ENCODE assay signal across 9 cellular contexts in the genomic region with DNA sequence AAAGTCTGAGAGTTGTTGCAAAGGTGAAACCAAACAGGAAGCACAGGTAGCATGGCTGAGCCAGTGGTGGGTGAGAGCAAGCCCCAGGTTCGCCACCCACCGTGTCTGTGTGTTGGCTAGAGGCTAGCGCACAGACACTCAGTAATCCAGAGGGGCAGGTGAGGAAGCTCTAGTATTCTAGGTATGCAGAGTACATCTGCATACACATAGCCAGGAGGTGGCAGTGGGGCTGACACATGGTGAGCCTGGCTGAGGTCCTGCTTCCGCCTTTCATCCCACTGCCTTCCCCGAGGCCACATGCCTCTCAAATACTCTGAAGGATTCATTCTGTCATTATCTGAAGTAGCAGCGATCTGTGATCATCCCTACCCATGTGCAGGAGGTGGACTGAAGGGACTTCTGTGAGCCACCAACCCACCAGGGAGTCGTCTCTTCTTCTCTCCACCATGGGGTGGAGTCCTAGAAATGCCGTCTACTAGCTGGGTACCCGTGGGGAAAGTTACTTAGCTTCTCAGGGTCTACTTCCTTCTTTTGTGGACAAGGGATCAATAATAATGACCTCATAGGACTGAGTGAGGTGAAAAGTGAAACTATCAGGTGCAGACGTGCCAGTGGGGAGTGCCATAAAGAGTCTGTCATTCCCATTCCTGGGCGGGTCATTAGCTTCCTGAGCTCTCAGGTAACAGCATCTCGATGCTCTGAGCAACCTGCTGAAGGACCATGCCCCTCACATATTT. TPM values are rescaled to one million over a fixed set of nuclear protein-coding genes. Genes with fewer than 3 reads are reported as not detected.
DNase-seq lines count a peak whose midpoint lies in the region; ATAC-seq and TF ChIP-seq lines count a peak whose summit lies in the region.
"Had no signal": no experiment of that assay in that cellular context is flagged by ENCODE, and none has a peak within 500 bp of the region (broad histone marks: within the 10 kb centered on the region; RNA-seq: fewer than 3 reads in every experiment).

No MANE protein-coding gene starts in this region.

- in situ Hi-C loops in GM13976 (cut with MboI; ENCODE audit: low sequenced_read_pairs, unreplicated experiment): no loop called here

- H3K9me3 ChIP-seq in MG63 (no peaks in the 10 kb centered on the region), SJCRH30 (replicated peaks) (no peaks in the 10 kb centered on the region)

- H3K27me3 ChIP-seq in foreskin keratinocyte (no peaks in the 10 kb centered on the region), MG63 (no peaks in the 10 kb centered on the region), SJCRH30 (no peaks in the 10 kb centered on the region)

- DNase-seq in GM13976 (ENCODE audit: low spot score) (peak; percentile 82), foreskin keratinocyte (no peak), MG63 (no peak), HUDEP-2 (lab: John Stamatoyannopoulos, UW; ENCODE audit: unreplicated experiment in 76 of 76) (no peak), NCI-H446 (lab: John Stamatoyannopoulos, UW) (no peak), SJCRH30 (no peak)
- DNase-seq: GM23248 had no signal

- H3K36me3 ChIP-seq in MG63 (no peaks in the 10 kb centered on the region), SJCRH30 (no peaks in the 10 kb centered on the region)

- peak; percentile 55 for ATAC-seq in GM21360 (IDR thresholded peaks at IDR 0.05; ENCODE audit: unreplicated experiment)
- peak; percentile 64 for ATAC-seq in HG03558 (IDR thresholded peaks at IDR 0.05; ENCODE audit: extremely low read depth, unreplicated experiment)
- peak; percentile 15 for ATAC-seq in foreskin keratinocyte

- TF ChIP-seq CTCF in GM13976 (IDR thresholded peaks at IDR 0.05; ENCODE audit: borderline replicate concordance, control extremely low read depth, extremely low read depth, insufficient read depth, missing control alignments) (no peak), foreskin keratinocyte (conservative IDR thresholded peaks at IDR 0.05) (no peak)

- H3K4me1 ChIP-seq in foreskin keratinocyte: no peaks in the 10 kb centered on the region
- no peaks in the 10 kb centered on the region for H3K4me1 ChIP-seq in SJCRH30

- H3K4me3 ChIP-seq in MG63 (no peak overlapping the region), SJCRH30 (no peak overlapping the region)
- H3K4me3 ChIP-seq: GM23248 had no signal

- H3K27ac ChIP-seq in foreskin keratinocyte (no peak overlapping the region), SJCRH30 (no peak overlapping the region)
- H3K27ac ChIP-seq: GM23248 had no signal

RNA-seq across cellular contexts. Expression of gene ICAM2, which starts 36.0 kb away (rescaled TPM):
- 0.14 and 0.48 TPM in 2 replicates for total RNA-seq in foreskin keratinocyte
- 0.46 and 0.54 TPM in 2 replicates for polyA plus RNA-seq in foreskin keratinocyte
- not detected in 2 replicates for total RNA-seq in MG63 (2014; rRNA removed; shearing (Covaris generic); ENCODE audit: low replicate concordance)
- 0.33 and 0.43 TPM in 2 replicates for total RNA-seq in SJCRH30 (2014; rRNA removed; shearing (Covaris generic))

RNA-seq across cellular contexts. Expression of gene PRR29, which starts 58.3 kb away (rescaled TPM):
- 0.03 TPM in 1 of 2 replicates, not detected in the other for total RNA-seq in foreskin keratinocyte
- polyA plus RNA-seq in foreskin keratinocyte: 0.03 and 0.06 TPM in 2 replicates
- not detected in 2 replicates for total RNA-seq in MG63 (2014; rRNA removed; shearing (Covaris generic); ENCODE audit: low replicate concordance)
- total RNA-seq in SJCRH30 (2014; rRNA removed; shearing (Covaris generic)): 0.12 TPM in 1 of 2 replicates, not detected in the other
- total RNA-seq: GM23248 had no signal
- polyA plus RNA-seq: GM23248 had no signal
